ENCODE assay signal across 20 cellular contexts in the genomic region with DNA sequence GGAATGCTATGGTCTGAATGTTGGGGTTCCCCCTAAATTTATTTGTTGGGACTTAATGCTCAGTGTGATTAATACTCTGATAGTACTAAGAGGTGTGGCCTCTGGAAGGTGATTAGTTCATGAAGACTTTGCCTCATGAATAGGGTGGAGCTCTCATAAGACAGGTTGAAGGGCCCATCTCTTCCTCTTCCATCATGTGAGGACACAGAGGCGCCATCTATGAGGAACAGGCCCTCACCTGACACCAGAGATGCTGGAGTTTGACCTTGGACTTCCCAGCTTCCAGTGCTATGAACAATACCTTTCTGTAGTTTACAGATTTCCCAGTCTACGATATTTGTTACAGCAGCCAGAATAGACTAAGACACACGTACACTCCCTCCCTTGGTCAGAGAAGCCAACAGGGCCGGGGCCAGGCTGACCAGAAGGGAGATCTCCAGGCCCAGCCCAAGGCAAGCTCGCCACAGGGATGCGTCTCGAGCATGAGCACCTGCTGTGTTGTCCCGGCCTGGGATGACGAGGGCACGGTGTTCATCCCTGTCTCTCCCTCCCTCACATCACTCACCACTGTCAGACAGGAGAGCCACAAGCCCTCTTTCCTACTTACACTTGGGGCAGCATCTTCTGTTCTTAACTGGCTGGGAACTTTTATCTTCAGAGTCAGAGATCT. TPM values are rescaled to one million over a fixed set of nuclear protein-coding genes. Genes with fewer than 3 reads are reported as not detected.
A peak's percentile ranks its signal among the peaks of the same experiment; 100 is the strongest.
DNase-seq lines count a peak whose midpoint lies in the region; ATAC-seq and TF ChIP-seq lines count a peak whose summit lies in the region.
"Had no signal": no experiment of that assay in that cellular context is flagged by ENCODE, and none has a peak within 500 bp of the region (broad histone marks: within the 10 kb centered on the region; RNA-seq: fewer than 3 reads in every experiment).

No MANE protein-coding gene starts in this region.

- no peaks in the 10 kb centered on the region for H3K36me3 ChIP-seq in heart left ventricle

- peaks cover 0 to 6% (median 0%) of the 10 kb centered on the region in 12 donors for H3K9me3 ChIP-seq in heart left ventricle

- no peak overlapping the region for H3K4me3 ChIP-seq in heart left ventricle
- H3K4me3 ChIP-seq: GM23338 had no signal

- no peak for TF ChIP-seq POLR2A in heart left ventricle (IDR thresholded peaks at IDR 0.05)

- ATAC-seq in heart left ventricle (no peak), esophagus mucosa (peak; percentile 43), sciatic nerve (no peak)
- ATAC-seq: CD8-positive, alpha-beta T cell; GM23338; Panc1 had no signal

- no peak for TF ChIP-seq CTCF in heart left ventricle (IDR thresholded peaks at IDR 0.05)

- intact Hi-C loops in cardiac septum (cut with DNase I), result no loop called here
- intact Hi-C loops in heart left ventricle (cut with DNase I), result no loop called here
- intact Hi-C loops in sciatic nerve (cut with DNase I), result no loop called here

- peak; percentile 66 for DNase-seq in cardiac septum (ENCODE audit: low spot score)
- DNase-seq in heart left ventricle, result no peak
- peak; percentile 51 for DNase-seq in sciatic nerve (ENCODE audit: low spot score)
- DNase-seq in DMS153 (lab: John Stamatoyannopoulos, UW), result no peak
- DNase-seq in LoVo (ENCODE audit: low spot score), result no peak
- DNase-seq in hepatic stellate cell (ENCODE audit: low spot score), result no peak
- DNase-seq: AML-193; C1 segment of cervical spinal cord; CD8-positive, alpha-beta T cell; HCEC 1CT; KBM-7; NCI-H1105; NCI-H2029 treated with DMSO at 0.1 percent for 48 hours; NCI-H226; NCI-H524 treated with DMSO at 0.1 percent for 48 hours; NCI-H82 had no signal

- no peaks in the 10 kb centered on the region for H3K27me3 ChIP-seq in heart left ventricle

- no peak overlapping the region for H3K27ac ChIP-seq in heart left ventricle
- H3K27ac ChIP-seq: HL-60 had no signal

- 93 to 97% (median 97%) methylated on average over 10 of the region's 10 CpGs for WGBS in heart left ventricle, 4 donors

- peaks cover 0 to 9% (median 5%) of the 10 kb centered on the region in 12 donors for H3K4me1 ChIP-seq in heart left ventricle

RNA-seq across cellular contexts. Expression of a gene that starts 4.7 kb away (rescaled TPM):
- total RNA-seq in cardiac septum, result 6.3 TPM
- 10 to 100 TPM in 7 of 9 donors, 1 to 10 TPM in 2; 3.3 to 25.3 (median 13.5) TPM for total RNA-seq in heart left ventricle
- 10 to 100 TPM in 1 of 2 donors, 1 to 10 TPM in 1; 7.2 to 21.7 TPM for polyA plus RNA-seq in heart left ventricle
- total RNA-seq in esophagus mucosa, result 4.2 TPM
- total RNA-seq in sciatic nerve, result 44.2 TPM

Comparison
In these comparisons a context has a peak if more than half of its experiments do, and no peak if none do; other contexts are left out.
1. DNase-seq: peak in cardiac septum (single experiment) and sciatic nerve (single experiment); none in heart left ventricle (0 of 5), DMS153 (single experiment), LoVo (single experiment) and hepatic stellate cell (single experiment).